13 cellular contexts compared by ENCODE assay signal in genomic region chr1:214285622-214286440, GRCh38. TPM values are rescaled to one million over a fixed set of nuclear protein-coding genes. Genes with fewer than 3 reads are reported as not detected.
DNase-seq lines count a peak whose midpoint lies in the region; ATAC-seq, FAIRE-seq and TF ChIP-seq lines count a peak whose summit lies in the region.
"Had no signal": no experiment of that assay in that cellular context is flagged by ENCODE, and none has a peak within 500 bp of the region (broad histone marks: within the 10 kb centered on the region; RNA-seq: fewer than 3 reads in every experiment).

No MANE protein-coding gene starts in this region.

- H3K36me3 ChIP-seq in left ventricle myocardium inferior (no peaks in the 10 kb centered on the region), MM.1S (replicated peaks; ENCODE audit: insufficient read depth, low read length) (no peaks in the 10 kb centered on the region), GM12878 (ENCODE audit: control insufficient read depth in 2 of 2, insufficient read depth in 2 of 2, low read length in 1 of 2) (no peaks in the 10 kb centered on the region)
- H3K36me3 ChIP-seq: MG63 had no signal

- H4K20me1 ChIP-seq in MM.1S (ENCODE audit: insufficient read depth, low read length) (no peaks in the 10 kb centered on the region), GM12878 (ENCODE audit: control insufficient read depth, insufficient read depth) (no peaks in the 10 kb centered on the region)

- SMC1A ChIA-PET in GM12878 (lab: Charles Lee; ENCODE audit: uncharacterized antibody, unreplicated experiment), result interaction anchor here (1.0 to 1.8 kb wide), 3 partner anchors 11 to 43 kb away, joined by 4 to 5 read pairs (median 5); no protein-coding TSS in a partner anchor

- POLR2A ChIA-PET in GM12878 (lab: Charles Lee), result interaction anchor here (0.6 kb wide), 1 partner anchor 11 kb away, joined by 5 read pairs; no protein-coding TSS in a partner anchor

- H3F3A ChIP-seq in MM.1S (ENCODE audit: insufficient read depth, low read length), result 0 out of 2 replicates have a peak, but pooled peaks cover 6% of the 10 kb centered on the region

- no peak overlapping the region for H2AFZ ChIP-seq in MM.1S (ENCODE audit: low read length)
- H2AFZ ChIP-seq in GM12878 (ENCODE audit: control insufficient read depth, low read depth, low read length), result no peak overlapping the region

- peaks cover 73% of the 10 kb centered on the region for H3K4me1 ChIP-seq in left ventricle myocardium inferior
- peaks cover 28% of the 10 kb centered on the region for H3K4me1 ChIP-seq in MM.1S (ENCODE audit: low read length)
- H3K4me1 ChIP-seq in GM12878 (ENCODE audit: control insufficient read depth, insufficient read depth, low read length), result no peaks in the 10 kb centered on the region; the same call in 1 of the 2 replicates

- no peak for TF ChIP-seq EP300 in GM12878 (IDR thresholded peaks at IDR 0.05; ENCODE audit: borderline replicate concordance in 1 of 2, control insufficient read depth in 1 of 2, low read depth in 2 of 2, low read length in 2 of 2)

- RAD21 ChIA-PET in GM12878 (lab: Charles Lee; ENCODE audit: unreplicated experiment), result interaction anchor here (0.8 to 1.4 kb wide), 5 partner anchors 9 to 142 kb away, joined by 3 to 4 read pairs (median 3); no protein-coding TSS in a partner anchor

- H3K79me2 ChIP-seq in MM.1S (ENCODE audit: low read length) (peaks cover 13% of the 10 kb centered on the region), GM12878 (ENCODE audit: control insufficient read depth, insufficient read depth, low read length) (peaks cover 15% of the 10 kb centered on the region)

- H3K4me2 ChIP-seq in MM.1S (ENCODE audit: low read depth, low read length), result peak overlapping the region; percentile 9; the same call in 1 of the 2 replicates
- H3K4me2 ChIP-seq in GM12878 (ENCODE audit: control insufficient read depth, insufficient read depth), result peak overlapping the region; percentile 14; the same call in 1 of the 2 replicates

- DNase-seq in left ventricle myocardium inferior (no peak), cardiac septum (ENCODE audit: low spot score) (no peak), MM.1S (peak; percentile 70), GM12878 (ENCODE audit: low read depth, low spot score) (no peak), SK-N-DZ (ENCODE audit: low spot score) (no peak), iPS-NIHi11 (ENCODE audit: low spot score) (no peak)
- DNase-seq: KBM-7, MG63, NCI-H774 had no signal

- 97% methylated on average over 7 of the region's 7 CpGs for WGBS in GM12878 (ENCODE audit: insufficient coverage, insufficient replicate concordance, low lambda C conversion rate, missing lambda C conversion rate)

- no peak overlapping the region for H3K9ac ChIP-seq in MM.1S (ENCODE audit: low read length)
- H3K9ac ChIP-seq in GM12878 (ENCODE audit: control insufficient read depth, insufficient read depth, low read length), result no peak overlapping the region

- H3K27ac ChIP-seq in left ventricle myocardium inferior (replicated peaks) (peak overlapping the region; percentile 98), MM.1S (ENCODE audit: low read length) (peak overlapping the region; percentile 22; the same call in 1 of the 2 replicates), GM12878 (ENCODE audit: control insufficient read depth, insufficient read depth) (no peak overlapping the region)
- H3K27ac ChIP-seq: SK-N-MC had no signal

- H3K4me3 ChIP-seq in left ventricle myocardium inferior (peak overlapping the region; percentile 12), MM.1S (ENCODE audit: low read length) (no peak overlapping the region), GM12878 (no peak overlapping the region)
- H3K4me3 ChIP-seq: MG63, SK-N-MC had no signal

- CTCF ChIA-PET in GM12878 (lab: Yijun Ruan, JAX), result interaction anchor here (1.2 to 4.3 kb wide), 4 partner anchors 25 to 72 kb away, joined by 4 to 25 read pairs (median 12); no protein-coding TSS in a partner anchor

- in situ Hi-C loops in GM12878 (cut with MboI), result no loop called here

- BruUV-seq in GM12878 (replicated peaks; lab: Mats Ljungman, UMichigan), result no TSS peak

- TF ChIP-seq CTCF in left ventricle myocardium inferior (IDR thresholded peaks at IDR 0.05; ENCODE audit: borderline replicate concordance) (no peak), MM.1S (IDR thresholded peaks at IDR 0.05; ENCODE audit: low read length) (no peak), GM12878 (IDR thresholded peaks at IDR 0.05 in 2 of 3, conservative IDR thresholded peaks at IDR 0.05 in 1 of 3; ENCODE audit: control insufficient read depth in 2 of 3, extremely low read depth in 1 of 3, insufficient read depth in 1 of 3, low read depth in 3 of 3, low read length in 3 of 3) (no peak)

- H3K9me2 ChIP-seq in MM.1S (replicated peaks; ENCODE audit: insufficient read depth, low read length), result no peaks in the 10 kb centered on the region

- intact Hi-C loops in left ventricle myocardium inferior (cut with micrococcal nuclease), result no loop called here
- intact Hi-C loops in cardiac septum (cut with DNase I), result no loop called here
- intact Hi-C loops in GM12878 (cut with micrococcal nuclease; ENCODE audit: unreplicated experiment), result no loop called here

- H3K27me3 ChIP-seq in left ventricle myocardium inferior (ENCODE audit: low read depth), result no peaks in the 10 kb centered on the region
- H3K27me3 ChIP-seq in MM.1S (replicated peaks; ENCODE audit: insufficient read depth, low read length), result no peaks in the 10 kb centered on the region
- H3K27me3 ChIP-seq in GM12878 (replicated peaks in 1 of 2; ENCODE audit: control insufficient read depth in 2 of 2, insufficient read depth in 2 of 2, low read length in 1 of 2), result no peaks in the 10 kb centered on the region
- H3K27me3 ChIP-seq: MG63 had no signal

- no peak for FAIRE-seq in GM12878 (lab: Jason Lieb, UNC)

- no peak for TF ChIP-seq POLR2A in GM12878 (IDR thresholded peaks at IDR 0.05; ENCODE audit: low read depth, low read length)

- no peaks in the 10 kb centered on the region for H3K9me3 ChIP-seq in left ventricle myocardium inferior (replicated peaks)
- H3K9me3 ChIP-seq in MM.1S (replicated peaks; ENCODE audit: insufficient read depth, low read length), result no peaks in the 10 kb centered on the region
- no peaks in the 10 kb centered on the region for H3K9me3 ChIP-seq in GM12878 (replicated peaks; ENCODE audit: control insufficient read depth, insufficient read depth, low read length)
- H3K9me3 ChIP-seq: MG63 had no signal

- TF ChIP-seq RAD21 in GM12878 (IDR thresholded peaks at IDR 0.05; ENCODE audit: insufficient read depth, low read depth, low read length), result no peak

- ATAC-seq in GM12878 (peak; percentile 4; the same call in 2 of the 3 replicates), HG02852 (IDR thresholded peaks at IDR 0.05; ENCODE audit: unreplicated experiment) (no peak)
- ATAC-seq: HCT116, Panc1 had no signal

TF ChIP-seq in GM12878, 131 proteins besides CTCF, POLR2A, EP300 and RAD21:
- TF ChIP-seq NR2F1 (conservative IDR thresholded peaks at IDR 0.05) (0 out of 2 replicates have a peak, but pooled peaks have one; percentile 29), RAD51 (IDR thresholded peaks at IDR 0.05) (peak; percentile 60; the same call in 1 of the 2 replicates)
- TF ChIP-seq, protein P1, sequence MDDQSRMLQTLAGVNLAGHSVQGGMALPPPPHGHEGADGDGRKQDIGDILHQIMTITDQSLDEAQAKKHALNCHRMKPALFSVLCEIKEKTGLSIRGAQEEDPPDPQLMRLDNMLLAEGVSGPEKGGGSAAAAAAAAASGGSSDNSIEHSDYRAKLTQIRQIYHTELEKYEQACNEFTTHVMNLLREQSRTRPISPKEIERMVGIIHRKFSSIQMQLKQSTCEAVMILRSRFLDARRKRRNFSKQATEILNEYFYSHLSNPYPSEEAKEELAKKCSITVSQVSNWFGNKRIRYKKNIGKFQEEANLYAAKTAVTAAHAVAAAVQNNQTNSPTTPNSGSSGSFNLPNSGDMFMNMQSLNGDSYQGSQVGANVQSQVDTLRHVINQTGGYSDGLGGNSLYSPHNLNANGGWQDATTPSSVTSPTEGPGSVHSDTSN (IDR thresholded peaks at IDR 0.05; ENCODE audit: insufficient replicate concordance, low read depth, low read length), result no peak

RNA-seq across cellular contexts. Expression of gene SMYD2, which starts 4.9 kb away (rescaled TPM):
- 247 TPM for total RNA-seq in left ventricle myocardium inferior
- total RNA-seq in cardiac septum, result 445 TPM
- 29.8 and 32.3 TPM in 2 replicates for total RNA-seq in GM12878 (2013; cell fraction: nucleolus; rRNA removed)
- total RNA-seq in GM12878 (2014; rRNA removed), result 26.0 and 27.8 TPM in 2 replicates
- total RNA-seq in GM12878 (2014; rRNA removed; fragmentation: Illumina TruSeq; extraction: Trizol), result 26.1 and 26.9 TPM in 2 replicates
- total RNA-seq in GM12878 (2021), result 19.5 and 21.7 TPM in 2 replicates
- 14.0 TPM for polyA plus RNA-seq in GM12878 (2011; ENCODE audit: low read depth)
- polyA plus RNA-seq in GM12878 (2011; rRNA removed), result 55.7 and 78.1 TPM in 2 replicates
- 31.5 and 32.3 TPM in 2 replicates for polyA plus RNA-seq in GM12878 (2011; cell fraction: cytosol; rRNA removed)
- 48.8 and 56.5 TPM in 2 replicates for polyA plus RNA-seq in GM12878 (2011; cell fraction: nucleus; rRNA removed)
- 19.4 and 20.6 TPM in 2 replicates for polyA plus RNA-seq in GM12878 (2012)
- polyA plus RNA-seq in GM12878 (2014; fragmentation: Illumina TruSeq; extraction: Trizol), result 30.1 and 33.8 TPM in 2 replicates
- 10 to 100 TPM in 1 of 2 experiments, 1 to 10 TPM in 1; 8.3 to 17.0 TPM for polyA plus RNA-seq in GM12878 (2014; fragmentation: Nextera tagmentation; extraction: Ambion mirVana)
- polyA plus RNA-seq in GM12878 (2014; rRNA removed), result 23.8 and 25.0 TPM in 2 replicates
- 10 to 100 TPM; 34.5 to 36.1 TPM for polyA plus RNA-seq in GM12878 (2016; fragmentation: Nextera tagmentation; extraction: Ambion mirVana)
- 25.4 and 32.8 TPM in 2 replicates for polyA minus RNA-seq in GM12878 (2011; rRNA and poly(A)+ RNA removed)
- polyA minus RNA-seq in GM12878 (2011; cell fraction: cytosol; rRNA and poly(A)+ RNA removed), result 7.5 and 13.1 TPM in 2 replicates
- 12.1 and 14.7 TPM in 2 replicates for polyA minus RNA-seq in GM12878 (2011; cell fraction: nucleus; rRNA and poly(A)+ RNA removed)
- polyA plus RNA-seq in SK-N-DZ (2014; cell fraction: cytosol; rRNA removed), result 34.4 and 34.6 TPM in 2 replicates
- 75.3 and 87.8 TPM in 2 replicates for polyA plus RNA-seq in SK-N-DZ (2014; cell fraction: nucleus; rRNA removed)
